Comparison of ENCODE assay signal across 21 cellular contexts in genomic region chr3:168951368-168951767, GRCh38.
"Had no signal": no experiment of that assay in that cellular context is flagged by ENCODE, and none has a peak within 500 bp of the region (broad histone marks: within the 10 kb centered on the region; RNA-seq: fewer than 3 reads in every experiment).

No MANE protein-coding gene starts in this region.

- H3K27me3 ChIP-seq: sigmoid colon, testis, vagina had no signal

- H3K9me3 Mint-ChIP-seq: activated CD4-positive, alpha-beta memory T cell treated with anti-CD3 and anti-CD28 coated beads for 36 hours; activated naive CD8-positive, alpha-beta T cell treated with anti-CD3 and anti-CD28 coated beads, Interleukin-2, amount 10 ng/mL, durations not matched to agents 7 days and 5 days had no signal

- H3K4me3 Mint-ChIP-seq: activated CD4-positive, alpha-beta memory T cell treated with anti-CD3 and anti-CD28 coated beads for 36 hours; activated naive CD8-positive, alpha-beta T cell treated with anti-CD3 and anti-CD28 coated beads, Interleukin-2, amount 10 ng/mL, durations not matched to agents 7 days and 5 days; WTC11 had no signal

- H3K36me3 Mint-ChIP-seq: activated CD4-positive, alpha-beta memory T cell treated with anti-CD3 and anti-CD28 coated beads for 36 hours; activated naive CD8-positive, alpha-beta T cell treated with anti-CD3 and anti-CD28 coated beads, Interleukin-2, amount 10 ng/mL, durations not matched to agents 7 days and 5 days had no signal

- H3K27me3 Mint-ChIP-seq: activated CD4-positive, alpha-beta memory T cell treated with anti-CD3 and anti-CD28 coated beads for 36 hours; activated naive CD8-positive, alpha-beta T cell treated with anti-CD3 and anti-CD28 coated beads, Interleukin-2, amount 10 ng/mL, durations not matched to agents 7 days and 5 days had no signal

- H3K4me3 ChIP-seq: mucosa of descending colon, sigmoid colon, testis, vagina had no signal

- H3K27ac ChIP-seq: sigmoid colon, testis, vagina had no signal

- H3K36me3 ChIP-seq: sigmoid colon, vagina had no signal

- DNase-seq: activated CD4-positive, alpha-beta memory T cell treated with anti-CD3 and anti-CD28 coated beads for 36 hours; activated naive CD4-positive, alpha-beta T cell treated with Interleukin-2 at 50 U/mL for 16 hours; activated naive CD8-positive, alpha-beta T cell treated with anti-CD3 and anti-CD28 coated beads, Interleukin-2, amount 10 ng/mL, durations not matched to agents 7 days and 5 days; activated T-cell treated with anti-CD3 and anti-CD28 coated beads, Interleukin-2, amount 50 U/mL, for 48 hours; amniotic stem cell; erythroblast; foreskin fibroblast; hippocampal formation; left cardiac atrium; mesenchymal stem cell; mucosa of descending colon; nucleus accumbens; posterior cingulate gyrus; sigmoid colon; stimulated activated CD4-positive, alpha-beta T cell treated with anti-CD3 and anti-CD28 coated beads, Interleukin-4, amount 100 ng/mL, for 1 hour; stimulated activated naive CD4-positive, alpha-beta T cell; T-helper 9 cell; testis; trophoblast cell had no signal

- H3K4me1 Mint-ChIP-seq: activated naive CD8-positive, alpha-beta T cell treated with anti-CD3 and anti-CD28 coated beads, Interleukin-2, amount 10 ng/mL, durations not matched to agents 7 days and 5 days had no signal

- H3K27ac Mint-ChIP-seq: activated CD4-positive, alpha-beta memory T cell treated with anti-CD3 and anti-CD28 coated beads for 36 hours; activated naive CD8-positive, alpha-beta T cell treated with anti-CD3 and anti-CD28 coated beads, Interleukin-2, amount 10 ng/mL, durations not matched to agents 7 days and 5 days; WTC11 had no signal
